27 cellular contexts compared by ENCODE assay signal in the genomic region with DNA sequence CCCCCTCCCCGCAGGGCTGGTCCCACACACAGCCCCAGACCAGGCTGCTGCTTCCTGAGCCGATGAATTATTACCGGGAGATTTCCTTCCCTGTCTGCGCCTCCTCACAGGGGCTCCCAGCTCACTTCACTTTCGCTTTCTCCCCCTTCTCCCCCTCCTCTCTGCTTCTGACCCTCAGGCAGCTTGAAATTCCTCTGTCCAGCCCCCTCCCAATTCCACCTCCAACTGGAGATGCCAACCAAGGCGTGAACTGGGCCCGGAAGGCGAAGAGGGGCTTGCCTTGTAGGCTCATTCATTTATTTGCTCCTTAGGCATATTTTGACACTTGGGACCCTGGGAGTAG. TPM values are rescaled to one million over a fixed set of nuclear protein-coding genes. Genes with fewer than 3 reads are reported as not detected.
DNase-seq lines count a peak whose midpoint lies in the region; ATAC-seq, FAIRE-seq and TF ChIP-seq lines count a peak whose summit lies in the region.
"Had no signal": no experiment of that assay in that cellular context is flagged by ENCODE, and none has a peak within 500 bp of the region (broad histone marks: within the 10 kb centered on the region; RNA-seq: fewer than 3 reads in every experiment).

No MANE protein-coding gene starts in this region.

- no peak overlapping the region for H3K18ac ChIP-seq in trophoblast cell (ENCODE audit: low read length)

- no peak overlapping the region for H3K14ac ChIP-seq in trophoblast cell (ENCODE audit: low read length)

- H4K20me1 ChIP-seq in HepG2 (ENCODE audit: insufficient read depth, low read length): no peaks in the 10 kb centered on the region

- no peak for TF ChIP-seq POLR2A in HepG2 (IDR thresholded peaks at IDR 0.05; ENCODE audit: insufficient read depth in 1 of 2, low read depth in 2 of 2, low read length in 2 of 2)

- FAIRE-seq in HepG2 (lab: Jason Lieb, UNC): no peak
- FAIRE-seq: keratinocyte had no signal

- H3K23ac ChIP-seq in trophoblast cell (ENCODE audit: low read length): no peak overlapping the region

- no peak overlapping the region for H2BK5ac ChIP-seq in trophoblast cell (ENCODE audit: low read depth, low read length, poor library complexity)

- TF ChIP-seq EP300 in HepG2 (IDR thresholded peaks at IDR 0.05; ENCODE audit: low read depth in 2 of 2, low read length in 2 of 2): no peak
- no peak for TF ChIP-seq EP300 in HepG2 (CRISPR knock-in tag; IDR thresholded peaks at IDR 0.05; ENCODE audit: borderline replicate concordance)

- no peak overlapping the region for H4K8ac ChIP-seq in trophoblast cell (ENCODE audit: low read depth, low read length)

- H3K4me3 ChIP-seq in HUES6 (ENCODE audit: low read depth, low read length): peak overlapping the region; percentile 17; the same call in 1 of the 2 replicates
- H3K4me3 ChIP-seq in HepG2 (replicated peaks in 1 of 3; ENCODE audit: insufficient read depth in 1 of 3, low read depth in 2 of 3, low read length in 3 of 3): peak overlapping the region in 1 of 3 experiments; percentile 25; a peak in 1 of 6 replicates
- H3K4me3 ChIP-seq in trophoblast cell (ENCODE audit: low read depth, low read length): no peak overlapping the region
- H3K4me3 ChIP-seq: GM23248, sigmoid colon, stomach, tibial nerve had no signal

- no peaks in the 10 kb centered on the region for H3K79me1 ChIP-seq in trophoblast cell (ENCODE audit: low read length)

- TF ChIP-seq CTCF in HepG2 (CRISPR knock-in tag; IDR thresholded peaks at IDR 0.05) (no peak), GM20000 (IDR thresholded peaks at IDR 0.05; ENCODE audit: extremely low read depth, missing control alignments) (no peak)

- no peak overlapping the region for H2AK5ac ChIP-seq in trophoblast cell (ENCODE audit: low read length)

- H3K9me3 ChIP-seq in HUES6 (ENCODE audit: control insufficient read depth, insufficient read depth, low read depth, low read length) (no peaks in the 10 kb centered on the region), HepG2 (ENCODE audit: low read length) (no peaks in the 10 kb centered on the region), trophoblast cell (ENCODE audit: insufficient read depth, low read depth, low read length) (peaks cover 2% of the 10 kb centered on the region)
- H3K9me3 ChIP-seq: sigmoid colon, stomach, tibial nerve had no signal

- H3K4me2 ChIP-seq in HepG2 (ENCODE audit: low read depth, low read length): peak overlapping the region; percentile 28; the same call in 1 of the 2 replicates
- peak overlapping the region; percentile 34 for H3K4me2 ChIP-seq in trophoblast cell (ENCODE audit: low read length)

- no peak overlapping the region for H2AFZ ChIP-seq in HepG2 (ENCODE audit: low read length)
- no peak overlapping the region for H2AFZ ChIP-seq in trophoblast cell (ENCODE audit: insufficient read depth, low read length, poor library complexity)
- H2AFZ ChIP-seq: GM23248 had no signal

- CTCF ChIA-PET in HepG2 (lab: Yijun Ruan, JAX; ENCODE audit: low intra/inter-chr PET ratio, low total read pairs): no interaction called here

- intact Hi-C loops in HepG2 (cut with micrococcal nuclease; ENCODE audit: unreplicated experiment): no loop called here

- no peak overlapping the region for H4K12ac ChIP-seq in trophoblast cell (ENCODE audit: low read depth, low read length)

- no peaks in the 10 kb centered on the region for H3K36me3 ChIP-seq in HUES6 (ENCODE audit: control insufficient read depth, insufficient read depth, low read length)
- H3K36me3 ChIP-seq in HepG2 (replicated peaks in 1 of 2; ENCODE audit: control insufficient read depth in 1 of 2, insufficient read depth in 2 of 2, low read length in 2 of 2): no peaks in the 10 kb centered on the region
- no peaks in the 10 kb centered on the region for H3K36me3 ChIP-seq in trophoblast cell (ENCODE audit: control insufficient read depth in 1 of 2, insufficient read depth in 2 of 2, low read length in 2 of 2)
- H3K36me3 ChIP-seq: sigmoid colon, stomach, tibial nerve had no signal

- no peak overlapping the region for H3K9ac ChIP-seq in HUES6 (ENCODE audit: low read length)
- H3K9ac ChIP-seq in HepG2 (ENCODE audit: insufficient read depth, low read depth, low read length): no peak overlapping the region
- no peak overlapping the region for H3K9ac ChIP-seq in trophoblast cell (ENCODE audit: low read length)
- H3K9ac ChIP-seq: GM23248 had no signal

- ATAC-seq in HepG2 (peak; percentile 28), HG03095 (IDR thresholded peaks at IDR 0.05; ENCODE audit: unreplicated experiment) (no peak)
- ATAC-seq: activated CD8-positive, alpha-beta T cell treated with anti-CD3 and anti-CD28 coated beads, Interleukin-2, amount 10 ng/mL, durations not matched to agents 7 days and 5 days; activated naive CD8-positive, alpha-beta T cell treated with anti-CD3 and anti-CD28 coated beads, Interleukin-2, amount 50 U/mL, for 24 hours; esophagus mucosa; foreskin keratinocyte; naive thymus-derived CD4-positive, alpha-beta T cell had no signal

- H4K91ac ChIP-seq in trophoblast cell (ENCODE audit: low read depth, low read length): no peak overlapping the region

- H2BK12ac ChIP-seq in trophoblast cell (ENCODE audit: low read length): no peak overlapping the region

- H3K4ac ChIP-seq in trophoblast cell (ENCODE audit: low read depth, low read length): no peak overlapping the region

- peaks cover 21% of the 10 kb centered on the region for H3K4me1 ChIP-seq in HUES6 (ENCODE audit: control insufficient read depth, insufficient read depth, low read length)
- peaks cover 13% of the 10 kb centered on the region for H3K4me1 ChIP-seq in HepG2 (ENCODE audit: insufficient read depth, low read length)
- H3K4me1 ChIP-seq in trophoblast cell (ENCODE audit: control insufficient read depth in 1 of 2, insufficient read depth in 2 of 2, low read length in 2 of 2): peaks cover 13 to 20% of the 10 kb centered on the region in 2 experiments
- H3K4me1 ChIP-seq: foreskin keratinocyte had no signal

- H3K79me2 ChIP-seq in HepG2 (ENCODE audit: insufficient read depth, low read length): no peaks in the 10 kb centered on the region
- no peaks in the 10 kb centered on the region for H3K79me2 ChIP-seq in trophoblast cell (ENCODE audit: control insufficient read depth, insufficient read depth, low read length, poor library complexity)

- TF ChIP-seq RAD21 in HepG2 (CRISPR knock-in tag; IDR thresholded peaks at IDR 0.05): no peak

- POLR2A ChIA-PET in HepG2 (lab: Yijun Ruan, JAX): no interaction called here

- no peak overlapping the region for H2BK120ac ChIP-seq in trophoblast cell (ENCODE audit: insufficient read depth, low read length, poor library complexity)

- peak; percentile 26 for DNase-seq in dermis blood vessel endothelial cell
- DNase-seq in HepG2 (ENCODE audit: low spot score): no peak
- DNase-seq in trophoblast cell: no peak
- no peak for DNase-seq in NCI-H146 treated with DMSO at 0.1 percent for 48 hours (lab: John Stamatoyannopoulos, UW; ENCODE audit: unreplicated experiment)
- DNase-seq in GM20000 (ENCODE audit: low spot score): no peak
- DNase-seq: activated CD8-positive, alpha-beta T cell treated with anti-CD3 and anti-CD28 coated beads, Interleukin-2, amount 10 ng/mL, durations not matched to agents 7 days and 5 days; activated gamma-delta T cell; activated naive CD8-positive, alpha-beta T cell treated with anti-CD3 and anti-CD28 coated beads, Interleukin-2, amount 50 U/mL, for 24 hours; activated T-cell treated with anti-CD3 and anti-CD28 coated beads for 4 hours; CD4-positive, alpha-beta T cell; effector CD8-positive, alpha-beta T cell; EL; foreskin keratinocyte; GM23248; mesenchymal stem cell; naive thymus-derived CD4-positive, alpha-beta T cell; NCI-H1048; NCI-H187 treated with DMSO at 0.1 percent for 48 hours; NCI-H524 treated with DMSO at 0.1 percent for 48 hours; RPMI8226; sigmoid colon; stomach had no signal

- WGBS in HepG2 (ENCODE audit: low lambda C conversion rate): 22% methylated on average over 8 of the region's 8 CpGs
- WGBS in trophoblast cell (ENCODE audit: extremely low coverage, insufficient coverage, insufficient read length): no CpG with 5 or more reads among the region's 8 CpGs

- H3K27ac ChIP-seq in HUES6 (ENCODE audit: low read depth, low read length) (no peak overlapping the region), HepG2 (ENCODE audit: extremely low read length, insufficient read depth, low read length) (no peak overlapping the region), trophoblast cell (ENCODE audit: low read depth, low read length) (no peak overlapping the region)
- H3K27ac ChIP-seq: foreskin keratinocyte, GM23248, sigmoid colon, stomach, tibial nerve had no signal

- peaks cover 50% of the 10 kb centered on the region for H3K27me3 ChIP-seq in HUES6 (ENCODE audit: control insufficient read depth, insufficient read depth, low read length)
- H3K27me3 ChIP-seq in HepG2 (ENCODE audit: control insufficient read depth in 1 of 2, insufficient read depth in 2 of 2, low read length in 2 of 2): peaks cover 17 to 59% of the 10 kb centered on the region in 2 experiments
- peaks cover 25% of the 10 kb centered on the region for H3K27me3 ChIP-seq in trophoblast cell (ENCODE audit: insufficient read depth, low read length)

- in situ Hi-C loops in HepG2 (cut with HindIII; ENCODE audit: extremely low pct_ligation_motif_present, low pct_unique_long_range_greater_than_20kb): no loop called here

- no TSS peak for BruUV-seq in HepG2 (replicated peaks; lab: Mats Ljungman, UMichigan)

RNA-seq across cellular contexts. Expression of a gene that starts 1.7 kb away (rescaled TPM):
- total RNA-seq in dermis blood vessel endothelial cell (2.0 and 2.7 TPM in 2 replicates), HepG2 (2016; rRNA removed; fragmentation: Illumina TruSeq; extraction: Trizol) (not detected in 2 replicates)
- total RNA-seq in HepG2 (2016; cell fraction: cytosol; rRNA removed; fragmentation: Illumina TruSeq; extraction: Trizol; ENCODE audit: low read depth): not detected in 2 replicates
- not detected in 2 replicates for total RNA-seq in HepG2 (2016; cell fraction: insoluble cytoplasmic fraction; rRNA removed; fragmentation: Illumina TruSeq; extraction: Trizol)
- total RNA-seq in HepG2 (2016; cell fraction: membrane; rRNA removed; fragmentation: Illumina TruSeq; extraction: Trizol): not detected in 2 replicates
- total RNA-seq in HepG2 (2016; cell fraction: nucleus; rRNA removed; fragmentation: Illumina TruSeq; extraction: Trizol): not detected in 2 replicates
- not detected in 2 replicates for polyA plus RNA-seq in HepG2 (2011; rRNA removed)
- polyA plus RNA-seq in HepG2 (2011; cell fraction: cytosol; rRNA removed): not detected in 2 replicates
- not detected in 2 replicates for polyA plus RNA-seq in HepG2 (2011; cell fraction: nucleus; rRNA removed)
- polyA plus RNA-seq in HepG2 (2012): not detected in 2 replicates
- polyA plus RNA-seq in HepG2 (2016; cell fraction: cytosol; fragmentation: Illumina TruSeq; extraction: Trizol; ENCODE audit: low read depth): not detected in 2 replicates
- not detected in 2 replicates for polyA plus RNA-seq in HepG2 (2016; cell fraction: insoluble cytoplasmic fraction; fragmentation: Illumina TruSeq; extraction: Trizol; ENCODE audit: low read depth)
- polyA plus RNA-seq in HepG2 (2016; cell fraction: membrane; fragmentation: Illumina TruSeq; extraction: Trizol; ENCODE audit: low read depth): not detected in 2 replicates
- polyA plus RNA-seq in HepG2 (2016; cell fraction: nucleus; fragmentation: Illumina TruSeq; extraction: Trizol; ENCODE audit: insufficient read depth, low read depth): not detected in 2 replicates
- not detected in 2 replicates for polyA minus RNA-seq in HepG2 (2011; rRNA and poly(A)+ RNA removed; ENCODE audit: low replicate concordance)
- not detected in 2 replicates for polyA minus RNA-seq in HepG2 (2011; cell fraction: cytosol; rRNA and poly(A)+ RNA removed)
- polyA minus RNA-seq in HepG2 (2011; cell fraction: nucleus; rRNA and poly(A)+ RNA removed): not detected in 2 replicates
- 1.1 and 1.3 TPM in 2 replicates for polyA plus RNA-seq in trophoblast cell (2013)
- total RNA-seq: activated CD8-positive, alpha-beta T cell treated with anti-CD3 and anti-CD28 coated beads, Interleukin-2, amount 10 ng/mL, durations not matched to agents 7 days and 5 days; CD4-positive, alpha-beta T cell; esophagus mucosa; foreskin keratinocyte; GM23248; naive thymus-derived CD4-positive, alpha-beta T cell had no signal
- polyA plus RNA-seq: GM23248; keratinocyte; naive thymus-derived CD4-positive, alpha-beta T cell had no signal

RNA-seq across cellular contexts. Expression of a gene that starts 41.2 kb away (rescaled TPM):
- total RNA-seq in dermis blood vessel endothelial cell (30.3 and 38.6 TPM in 2 replicates), HepG2 (2016; rRNA removed; fragmentation: Illumina TruSeq; extraction: Trizol) (87.7 and 98.2 TPM in 2 replicates)
- total RNA-seq in HepG2 (2016; cell fraction: cytosol; rRNA removed; fragmentation: Illumina TruSeq; extraction: Trizol; ENCODE audit: low read depth): 26.2 and 26.7 TPM in 2 replicates
- 85.6 and 95.5 TPM in 2 replicates for total RNA-seq in HepG2 (2016; cell fraction: insoluble cytoplasmic fraction; rRNA removed; fragmentation: Illumina TruSeq; extraction: Trizol)
- 86.8 and 92.3 TPM in 2 replicates for total RNA-seq in HepG2 (2016; cell fraction: membrane; rRNA removed; fragmentation: Illumina TruSeq; extraction: Trizol)
- total RNA-seq in HepG2 (2016; cell fraction: nucleus; rRNA removed; fragmentation: Illumina TruSeq; extraction: Trizol): 37.3 and 40.4 TPM in 2 replicates
- polyA plus RNA-seq in HepG2 (2011; rRNA removed): 29.9 and 41.3 TPM in 2 replicates
- polyA plus RNA-seq in HepG2 (2011; cell fraction: cytosol; rRNA removed): 26.1 and 37.8 TPM in 2 replicates
- polyA plus RNA-seq in HepG2 (2011; cell fraction: nucleus; rRNA removed): 10.4 and 16.8 TPM in 2 replicates
- 39.7 and 59.3 TPM in 2 replicates for polyA plus RNA-seq in HepG2 (2012)
- polyA plus RNA-seq in HepG2 (2016; cell fraction: cytosol; fragmentation: Illumina TruSeq; extraction: Trizol; ENCODE audit: low read depth): 18.8 and 21.5 TPM in 2 replicates
- 78.8 and 84.6 TPM in 2 replicates for polyA plus RNA-seq in HepG2 (2016; cell fraction: insoluble cytoplasmic fraction; fragmentation: Illumina TruSeq; extraction: Trizol; ENCODE audit: low read depth)
- polyA plus RNA-seq in HepG2 (2016; cell fraction: membrane; fragmentation: Illumina TruSeq; extraction: Trizol; ENCODE audit: low read depth): 49.8 and 51.3 TPM in 2 replicates
- polyA plus RNA-seq in HepG2 (2016; cell fraction: nucleus; fragmentation: Illumina TruSeq; extraction: Trizol; ENCODE audit: insufficient read depth, low read depth): 53.3 and 55.5 TPM in 2 replicates
- polyA minus RNA-seq in HepG2 (2011; rRNA and poly(A)+ RNA removed; ENCODE audit: low replicate concordance): 29.6 and 43.5 TPM in 2 replicates
- polyA minus RNA-seq in HepG2 (2011; cell fraction: cytosol; rRNA and poly(A)+ RNA removed): 17.1 and 26.2 TPM in 2 replicates
- 8.4 and 15.7 TPM in 2 replicates for polyA minus RNA-seq in HepG2 (2011; cell fraction: nucleus; rRNA and poly(A)+ RNA removed)
- polyA plus RNA-seq in trophoblast cell (2013): 22.9 and 25.4 TPM in 2 replicates
